In the genomic region with DNA sequence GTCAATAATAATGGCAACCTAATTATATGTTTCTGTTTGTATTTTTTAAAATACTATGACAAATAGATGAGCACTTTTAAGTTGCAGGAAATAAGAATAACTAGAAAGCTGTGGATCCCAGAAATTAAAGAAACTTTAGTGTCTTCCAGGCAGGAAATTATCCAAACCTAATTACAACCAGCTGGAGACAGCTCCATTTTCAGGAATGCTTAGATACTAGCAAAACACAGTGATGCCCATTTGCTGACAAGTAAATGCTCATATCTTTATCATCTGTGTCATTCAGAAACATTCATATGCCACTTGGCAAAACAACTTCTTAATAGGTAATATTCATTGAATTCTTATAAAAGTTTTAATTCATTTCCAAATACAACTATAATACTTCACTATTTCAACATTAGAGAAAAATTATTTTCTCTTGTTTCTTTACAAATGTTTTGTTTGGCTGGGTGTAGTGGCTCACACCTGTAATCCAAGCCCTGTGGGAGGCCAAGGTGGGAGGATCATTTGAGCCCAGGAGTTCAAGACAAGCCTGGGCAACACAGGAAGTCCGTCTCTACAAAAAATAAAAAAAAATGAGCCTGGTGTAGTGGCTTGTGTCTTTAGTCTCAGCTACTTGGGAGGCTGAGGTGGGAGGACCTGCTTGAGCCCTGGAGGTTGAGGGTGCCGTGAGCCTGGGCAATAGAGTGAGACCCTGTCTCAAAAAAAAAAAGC, we compare ENCODE assay signal across 19 cellular contexts.
DNase-seq lines count a peak whose midpoint lies in the region; ATAC-seq and TF ChIP-seq lines count a peak whose summit lies in the region.
"Had no signal": no experiment of that assay in that cellular context is flagged by ENCODE, and none has a peak within 500 bp of the region (broad histone marks: within the 10 kb centered on the region; RNA-seq: fewer than 3 reads in every experiment).

No MANE protein-coding gene starts in this region.

- no peaks in the 10 kb centered on the region for H4K20me1 ChIP-seq in mammary epithelial cell (ENCODE audit: insufficient read depth, low read length)

- dilution Hi-C loops in mammary epithelial cell (cut with HindIII; ENCODE audit: low sequenced_read_pairs): no loop called here

- 50% methylated on average over 2 of the region's 2 CpGs for WGBS in mammary epithelial cell (ENCODE audit: low coverage, missing lambda C conversion rate)

- CTCF ChIA-PET in mammary epithelial cell (lab: Charles Lee; ENCODE audit: low non-redundant PET): no interaction called here

- no peak overlapping the region for H3K4me2 ChIP-seq in mammary epithelial cell (ENCODE audit: insufficient read depth, low read depth, low read length)

- peaks cover 18% of the 10 kb centered on the region for H3K4me1 Mint-ChIP-seq in osteocyte (ENCODE audit: unreplicated experiment)

- no peaks in the 10 kb centered on the region for H3K9me3 ChIP-seq in mammary epithelial cell (replicated peaks; ENCODE audit: insufficient read depth, low read length)
- H3K9me3 ChIP-seq: Peyer's patch had no signal

- no peaks in the 10 kb centered on the region for H3K27me3 ChIP-seq in mammary epithelial cell (ENCODE audit: insufficient read depth, low read length)
- H3K27me3 ChIP-seq: Peyer's patch had no signal

- no peaks in the 10 kb centered on the region for H3K4me1 ChIP-seq in mammary epithelial cell (ENCODE audit: insufficient read depth, low read length)
- H3K4me1 ChIP-seq: Caco-2, Peyer's patch had no signal

- no peak for ATAC-seq in HG03139 (IDR thresholded peaks at IDR 0.05; ENCODE audit: unreplicated experiment)

- no peak overlapping the region for H3K9ac ChIP-seq in mammary epithelial cell (ENCODE audit: insufficient read depth, low read length)

- no peak for TF ChIP-seq CTCF in HFF-Myc (IDR thresholded peaks at IDR 0.05; ENCODE audit: low read depth, low read length, missing control alignments)
- TF ChIP-seq CTCF in mammary epithelial cell (conservative IDR thresholded peaks at IDR 0.05 in 1 of 2, IDR thresholded peaks at IDR 0.05 in 1 of 2; ENCODE audit: extremely low read depth in 1 of 2, insufficient read depth in 1 of 2, low read depth in 1 of 2, low read length in 2 of 2): no peak
- no peak for TF ChIP-seq CTCF in osteocyte (IDR thresholded peaks at IDR 0.05)

- peaks cover under 1% of the 10 kb centered on the region for H3K36me3 ChIP-seq in mammary epithelial cell (ENCODE audit: insufficient read depth, low read length)

- DNase-seq in NCI-H2171 treated with DMSO at 0.1 percent for 48 hours (lab: John Stamatoyannopoulos, UW) (peak; percentile 52), NCI-H2171 (lab: John Stamatoyannopoulos, UW) (no peak), HFF-Myc (ENCODE audit: extremely low read depth, low read depth) (peak; percentile 35), mammary epithelial cell (peak; percentile 4), osteocyte (ENCODE audit: extremely low spot score, unreplicated experiment) (no peak), NCI-H1436 (lab: John Stamatoyannopoulos, UW) (no peak), NCI-H2196 (lab: John Stamatoyannopoulos, UW; ENCODE audit: unreplicated experiment) (no peak)
- DNase-seq: 8988T, AML-193, Caco-2, Kasumi-1, NCI-H1105 treated with DMSO at 0.1 percent for 48 hours, NCI-H1930, NCI-H524, Peyer's patch, Right ventricle myocardium superior had no signal

- H3K4me3 ChIP-seq in HFF-Myc (replicated peaks; ENCODE audit: low read depth, low read length): no peak overlapping the region
- H3K4me3 ChIP-seq in mammary epithelial cell (replicated peaks in 1 of 3; ENCODE audit: insufficient read depth in 1 of 3, low read depth in 2 of 3, low read length in 3 of 3): no peak overlapping the region
- H3K4me3 ChIP-seq: Peyer's patch, SK-N-MC had no signal

- no peak overlapping the region for H3K27ac ChIP-seq in mammary epithelial cell (ENCODE audit: insufficient read depth, low read depth, low read length)
- H3K27ac ChIP-seq: Peyer's patch, SK-N-MC had no signal

- peak overlapping the region; percentile 80 for H3K27ac Mint-ChIP-seq in osteocyte (ENCODE audit: unreplicated experiment)
- H3K27ac Mint-ChIP-seq: IgD-negative memory B cell had no signal

- in situ Hi-C loops in mammary epithelial cell (cut with MboI; ENCODE audit: low sequenced_read_pairs in 2 of 2): no loop called here

- peaks cover 23% of the 10 kb centered on the region for H3K36me3 Mint-ChIP-seq in osteocyte (ENCODE audit: unreplicated experiment)

- no peaks in the 10 kb centered on the region for H3K79me2 ChIP-seq in mammary epithelial cell (ENCODE audit: insufficient read depth, low read length)

- H3K27me3 Mint-ChIP-seq in osteocyte (ENCODE audit: unreplicated experiment): no peaks in the 10 kb centered on the region
- H3K27me3 Mint-ChIP-seq: IgD-negative memory B cell had no signal

- H2AFZ ChIP-seq in mammary epithelial cell (ENCODE audit: low read depth, low read length): no peak overlapping the region

- H3K4me3 Mint-ChIP-seq in osteocyte (ENCODE audit: unreplicated experiment): no peak overlapping the region
- H3K4me3 Mint-ChIP-seq: IgD-negative memory B cell had no signal

- BruUV-seq in mammary epithelial cell (replicated peaks; lab: Mats Ljungman, UMichigan): no TSS peak

- H3K9me3 Mint-ChIP-seq in osteocyte (ENCODE audit: unreplicated experiment): no peaks in the 10 kb centered on the region

- intact Hi-C loops in mammary epithelial cell (cut with micrococcal nuclease): no loop called here

Comparison
In these comparisons a context has a peak if more than half of its experiments do, and no peak if none do; other contexts are left out.
1. DNase-seq: peak in NCI-H2171 treated with DMSO at 0.1 percent for 48 hours (single experiment), HFF-Myc (single experiment) and mammary epithelial cell (single experiment); none in NCI-H2171 (single experiment), osteocyte (single experiment), NCI-H1436 (single experiment) and NCI-H2196 (single experiment).